ENCODE assay signal across 17 cellular contexts in genomic region chr7:31785081-31785480, GRCh38.
DNase-seq lines count a peak whose midpoint lies in the region; ATAC-seq, FAIRE-seq and TF ChIP-seq lines count a peak whose summit lies in the region.
"Had no signal": no experiment of that assay in that cellular context is flagged by ENCODE, and none has a peak within 500 bp of the region (broad histone marks: within the 10 kb centered on the region; RNA-seq: fewer than 3 reads in every experiment).

No MANE protein-coding gene starts in this region.

- H3K9me3 ChIP-seq in kidney (ENCODE audit: control insufficient read depth in 1 of 2, low read length in 2 of 2): no peaks in the 10 kb centered on the region
- H3K9me3 ChIP-seq: A549, SJCRH30 had no signal

- ATAC-seq in Right ventricle myocardium superior (ENCODE audit: poor library complexity) (peak; percentile 48), GM18870 (IDR thresholded peaks at IDR 0.05; ENCODE audit: unreplicated experiment) (no peak), HG02642 (IDR thresholded peaks at IDR 0.05; ENCODE audit: poor library complexity, unreplicated experiment) (no peak)
- ATAC-seq: A549, K562 had no signal

- DNase-seq in Right ventricle myocardium superior (no peak), cardiac septum (ENCODE audit: low spot score) (no peak), NCI-H82 treated with DMSO at 0.1 percent for 48 hours (lab: John Stamatoyannopoulos, UW; ENCODE audit: unreplicated experiment) (peak; percentile 17), kidney (peak; percentile 42), NCI-H1930 (lab: John Stamatoyannopoulos, UW) (no peak)
- DNase-seq: DMS53, H9, NCI-H1436, NCI-H2081 treated with DMSO at 0.1 percent for 48 hours, NCI-H2227 treated with DMSO at 0.1 percent for 48 hours, OCI-M1, RPMI8226, SJCRH30 had no signal

- no peak for TF ChIP-seq CTCF in kidney (IDR thresholded peaks at IDR 0.05; ENCODE audit: borderline replicate concordance, extremely low read depth, insufficient read depth)

- no peaks in the 10 kb centered on the region for H3K4me1 ChIP-seq in kidney (ENCODE audit: control insufficient read depth in 1 of 2, insufficient read depth in 1 of 2, low read depth in 1 of 2, low read length in 2 of 2)
- H3K4me1 ChIP-seq: A549, SJCRH30 had no signal

- no peak for FAIRE-seq in kidney (lab: Jason Lieb, UNC)
- FAIRE-seq: A549, K562 had no signal

- no peak overlapping the region for H3K9ac ChIP-seq in kidney (ENCODE audit: low read length in 2 of 2)

- no peak overlapping the region for H3K27ac ChIP-seq in kidney (ENCODE audit: low read depth in 2 of 2, low read length in 2 of 2)
- H3K27ac ChIP-seq: A549, SJCRH30 had no signal

- intact Hi-C loops in Right ventricle myocardium superior (cut with DNase I): no loop called here
- intact Hi-C loops in cardiac septum (cut with DNase I): loop anchor here (10.0 kb wide), 1 partner anchor 260 kb away; no protein-coding TSS in a partner anchor
- intact Hi-C loops in kidney (cut with DNase I): no loop called here

- no peaks in the 10 kb centered on the region for H3K36me3 ChIP-seq in kidney (ENCODE audit: control insufficient read depth in 1 of 2, insufficient read depth in 2 of 2, low read length in 2 of 2)
- H3K36me3 ChIP-seq: SJCRH30 had no signal

- H3K4me3 ChIP-seq in kidney (ENCODE audit: low read length in 2 of 2): no peak overlapping the region
- H3K4me3 ChIP-seq: A549, K562, SJCRH30 had no signal

Comparison
In these comparisons a context has a peak if more than half of its experiments do, and no peak if none do; other contexts are left out.
1. DNase-seq: peak in NCI-H82 treated with DMSO at 0.1 percent for 48 hours (single experiment) and kidney (single experiment); none in Right ventricle myocardium superior (single experiment), cardiac septum (single experiment) and NCI-H1930 (0 of 2).